18 cellular contexts compared by ENCODE assay signal in the genomic region with DNA sequence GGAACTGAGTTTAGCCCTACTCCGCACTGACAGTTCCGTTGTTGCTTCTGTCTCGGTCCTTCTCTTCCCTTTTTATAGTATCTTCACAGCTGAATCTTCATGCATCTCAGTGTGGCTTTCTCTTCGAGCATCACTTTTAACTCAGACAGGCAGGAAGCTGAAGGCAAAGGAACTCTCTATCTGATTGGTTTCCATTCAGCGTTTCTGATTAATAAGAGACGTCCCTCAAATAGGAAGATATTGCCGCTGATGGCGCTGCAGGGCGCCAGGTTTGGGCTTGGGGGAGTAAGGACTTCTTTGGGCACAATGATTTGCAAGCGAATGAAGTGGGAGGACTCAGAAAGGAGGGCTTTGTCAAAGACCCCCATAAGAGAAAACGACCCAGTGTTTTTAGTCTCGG. TPM values are rescaled to one million over a fixed set of nuclear protein-coding genes. Genes with fewer than 3 reads are reported as not detected.
DNase-seq lines count a peak whose midpoint lies in the region; FAIRE-seq and TF ChIP-seq lines count a peak whose summit lies in the region.
"Had no signal": no experiment of that assay in that cellular context is flagged by ENCODE, and none has a peak within 500 bp of the region (broad histone marks: within the 10 kb centered on the region; RNA-seq: fewer than 3 reads in every experiment).

A gene with protein sequence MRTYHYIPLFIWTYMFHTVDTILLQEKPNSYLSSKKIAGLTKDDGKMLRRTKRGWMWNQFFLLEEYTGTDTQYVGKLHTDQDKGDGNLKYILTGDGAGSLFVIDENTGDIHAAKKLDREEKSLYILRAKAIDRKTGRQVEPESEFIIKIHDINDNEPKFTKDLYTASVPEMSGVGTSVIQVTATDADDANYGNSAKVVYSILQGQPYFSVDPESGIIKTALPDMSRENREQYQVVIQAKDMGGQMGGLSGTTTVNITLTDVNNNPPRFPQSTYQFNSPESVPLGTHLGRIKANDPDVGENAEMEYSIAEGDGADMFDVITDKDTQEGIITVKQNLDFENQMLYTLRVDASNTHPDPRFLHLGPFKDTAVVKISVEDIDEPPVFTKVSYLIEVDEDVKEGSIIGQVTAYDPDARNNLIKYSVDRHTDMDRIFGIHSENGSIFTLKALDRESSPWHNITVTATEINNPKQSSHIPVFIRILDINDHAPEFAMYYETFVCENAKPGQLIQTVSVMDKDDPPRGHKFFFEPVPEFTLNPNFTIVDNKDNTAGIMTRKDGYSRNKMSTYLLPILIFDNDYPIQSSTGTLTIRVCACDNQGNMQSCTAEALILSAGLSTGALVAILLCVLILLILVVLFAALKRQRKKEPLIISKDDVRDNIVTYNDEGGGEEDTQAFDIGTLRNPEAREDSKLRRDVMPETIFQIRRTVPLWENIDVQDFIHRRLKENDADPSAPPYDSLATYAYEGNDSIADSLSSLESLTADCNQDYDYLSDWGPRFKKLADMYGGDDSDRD (minus strand): TSS at position 111 of the 400 bp plus-strand sequence. CDS start 50,253 bp downstream, outside the sequence.

- H3K4me1 ChIP-seq in HUES6 (ENCODE audit: control insufficient read depth, insufficient read depth, low read length) = peaks cover 11% of the 10 kb centered on the region; the same call in 1 of the 2 replicates
- H3K4me1 ChIP-seq in iPS-20b (ENCODE audit: insufficient read depth, low read length) = peaks cover 20% of the 10 kb centered on the region; the same call in 1 of the 2 replicates
- H3K4me1 ChIP-seq: heart right ventricle had no signal

- H3K27me3 Mint-ChIP-seq in brain (no peaks in the 10 kb centered on the region), progenitor cell of endocrine pancreas (no peaks in the 10 kb centered on the region)
- H3K27me3 Mint-ChIP-seq: stimulated activated naive CD8-positive, alpha-beta T cell treated with anti-CD3 and anti-CD28 coated beads, Interleukin-15, Interleukin-2, amounts not matched to agents 100 ng/mL and 50 ng/mL, for 24 hours had no signal

- H3K27ac ChIP-seq in HUES6 (ENCODE audit: low read depth, low read length) (no peak within 1 kb of the TSS), iPS-20b (ENCODE audit: low read length) (no peak within 1 kb of the TSS)
- H3K27ac ChIP-seq: GM23248, heart right ventricle had no signal

- H3K9me3 ChIP-seq in HUES6 (ENCODE audit: control insufficient read depth, insufficient read depth, low read depth, low read length) (no peaks in the 10 kb centered on the region), iPS-20b (ENCODE audit: insufficient read depth, low read depth, low read length) (no peaks in the 10 kb centered on the region)
- H3K9me3 ChIP-seq: heart right ventricle had no signal

- FAIRE-seq in GM19239 (lab: Jason Lieb, UNC) = no peak

- H3K9me3 Mint-ChIP-seq in brain = no peaks in the 10 kb centered on the region
- H3K9me3 Mint-ChIP-seq in progenitor cell of endocrine pancreas (ENCODE audit: low read depth) = no peaks in the 10 kb centered on the region

- no peaks in the 10 kb centered on the region for H3K27me3 ChIP-seq in HUES6 (ENCODE audit: control insufficient read depth, insufficient read depth, low read length)
- no peaks in the 10 kb centered on the region for H3K27me3 ChIP-seq in iPS-20b (ENCODE audit: insufficient read depth, low read length)

- no peak within 1 kb of the TSS for H3K9ac ChIP-seq in HUES6 (ENCODE audit: low read length)
- H3K9ac ChIP-seq in iPS-20b (ENCODE audit: low read depth, low read length) = peak within 1 kb of the TSS; percentile 14; the same call in 1 of the 2 replicates
- H3K9ac ChIP-seq: GM23248 had no signal

- H3K4me1 Mint-ChIP-seq in brain (peaks cover 9% of the 10 kb centered on the region), progenitor cell of endocrine pancreas (ENCODE audit: low read depth) (peaks cover 6% of the 10 kb centered on the region)

- in situ Hi-C loops in GM13977 (cut with MboI; ENCODE audit: low pct_unique_long_range_greater_than_20kb, low sequenced_read_pairs, unreplicated experiment) = no loop called here

- DNase-seq in progenitor cell of endocrine pancreas (ENCODE audit: low spot score, unreplicated experiment) (no peak), SIG-M5 (lab: John Stamatoyannopoulos, UW) (no peak), GM13977 (ENCODE audit: low spot score) (no peak), GM19239 (ENCODE audit: insufficient read length, low spot score) (no peak)
- DNase-seq in activated CD4-positive, alpha-beta T cell treated with anti-CD3 and anti-CD28 coated beads, Interleukin-2, amount 50 U/mL, for 4 hours = no peak
- DNase-seq: activated T-cell treated with anti-CD3 and anti-CD28 coated beads, Interleukin-2, amount 50 U/mL, for 1 hour; C1 segment of cervical spinal cord; EL; GM23248; heart right ventricle; mammary epithelial cell; NCI-H2171 had no signal

- TF ChIP-seq CTCF in brain (conservative IDR thresholded peaks at IDR 0.05) (no peak), progenitor cell of endocrine pancreas (IDR thresholded peaks at IDR 0.05; ENCODE audit: unreplicated experiment) (no peak), GM13977 (IDR thresholded peaks at IDR 0.05; ENCODE audit: extremely low read depth, insufficient read depth, missing control alignments) (no peak)

- H3K4me3 Mint-ChIP-seq in brain (peak within 1 kb of the TSS; percentile 65 to 80 (median 75)), progenitor cell of endocrine pancreas (ENCODE audit: low read depth) (peak within 1 kb of the TSS; percentile 54)
- H3K4me3 Mint-ChIP-seq: stimulated activated naive CD8-positive, alpha-beta T cell treated with anti-CD3 and anti-CD28 coated beads, Interleukin-15, Interleukin-2, amounts not matched to agents 100 ng/mL and 50 ng/mL, for 24 hours had no signal

- H3K27ac Mint-ChIP-seq in brain (peak within 1 kb of the TSS in 3 of 5 experiments; percentile 1 to 18 (median 15)), progenitor cell of endocrine pancreas (no peak within 1 kb of the TSS)
- H3K27ac Mint-ChIP-seq: stimulated activated naive CD8-positive, alpha-beta T cell treated with anti-CD3 and anti-CD28 coated beads, Interleukin-15, Interleukin-2, amounts not matched to agents 100 ng/mL and 50 ng/mL, for 24 hours had no signal

- H3K4me3 ChIP-seq in HUES6 (ENCODE audit: low read depth, low read length) (peak within 1 kb of the TSS; percentile 37), iPS-20b (ENCODE audit: low read length) (peak within 1 kb of the TSS; percentile 63)
- H3K4me3 ChIP-seq: GM23248, heart right ventricle had no signal

- H3K36me3 ChIP-seq in HUES6 (ENCODE audit: control insufficient read depth, insufficient read depth, low read length) (no peaks in the 10 kb centered on the region), iPS-20b (ENCODE audit: insufficient read depth, low read depth, low read length) (no peaks in the 10 kb centered on the region)
- H3K36me3 ChIP-seq: heart right ventricle had no signal

- H3K36me3 Mint-ChIP-seq in brain = no peaks in the 10 kb centered on the region
- no peaks in the 10 kb centered on the region for H3K36me3 Mint-ChIP-seq in progenitor cell of endocrine pancreas (ENCODE audit: insufficient read depth)

RNA-seq across cellular contexts. Expression of the gene that starts here (rescaled TPM):
- 0.37 TPM for polyA plus RNA-seq in brain (ENCODE audit: insufficient read depth, low read depth, low replicate concordance)
- not detected in 2 replicates for total RNA-seq in progenitor cell of endocrine pancreas
- total RNA-seq: GM23248, heart right ventricle, mammary epithelial cell, pulmonary artery endothelial cell had no signal
- polyA plus RNA-seq: adipose tissue, GM23248, heart right ventricle, mammary epithelial cell had no signal
